34 cellular contexts compared by ENCODE assay signal in genomic region chrX:107054978-107055377, GRCh38.
"Had no signal": no experiment of that assay in that cellular context is flagged by ENCODE, and none has a peak within 500 bp of the region (broad histone marks: within the 10 kb centered on the region; RNA-seq: fewer than 3 reads in every experiment).

No MANE protein-coding gene starts in this region.

- H3K36me3 ChIP-seq: MG63 had no signal

- H3K9me3 ChIP-seq: MG63 had no signal

- H3K27me3 ChIP-seq: MG63 had no signal

- DNase-seq: Karpas-422, Kasumi-1, MM.1S, MV-4-11, NCI-H1048, NCI-H1092, NCI-H1092 treated with DMSO at 0.1 percent for 48 hours, NCI-H1105, NCI-H1105 treated with DMSO at 0.1 percent for 48 hours, NCI-H1417, NCI-H1417 treated with DMSO at 0.1 percent for 48 hours, NCI-H1436, NCI-H1436 treated with DMSO at 0.1 percent for 48 hours, NCI-H146, NCI-H1694, NCI-H1694 treated with DMSO at 0.1 percent for 48 hours, NCI-H187, NCI-H187 treated with DMSO at 0.1 percent for 48 hours, NCI-H1930, NCI-H2029, NCI-H2029 treated with DMSO at 0.1 percent for 48 hours, NCI-H2081, NCI-H2081 treated with DMSO at 0.1 percent for 48 hours, NCI-H2107, NCI-H2171, NCI-H2171 treated with DMSO at 0.1 percent for 48 hours, NCI-H2227 treated with DMSO at 0.1 percent for 48 hours, NCI-H345, NCI-H446, NCI-H446 treated with DMSO at 0.1 percent for 48 hours, NCI-H510A, NCI-H510A treated with DMSO at 0.1 percent for 48 hours, NCI-H524 had no signal

- H3K4me3 ChIP-seq: MG63 had no signal
